Comparison of ENCODE assay signal across 15 cellular contexts in genomic region chr5:132059696-132060500, GRCh38. TPM values are rescaled to one million over a fixed set of nuclear protein-coding genes. Genes with fewer than 3 reads are reported as not detected.
DNase-seq lines count a peak whose midpoint lies in the region; ATAC-seq and TF ChIP-seq lines count a peak whose summit lies in the region.
"Had no signal": no experiment of that assay in that cellular context is flagged by ENCODE, and none has a peak within 500 bp of the region (broad histone marks: within the 10 kb centered on the region; RNA-seq: fewer than 3 reads in every experiment).

No MANE protein-coding gene starts in this region.

- H3K27me3 Mint-ChIP-seq in endodermal cell (ENCODE audit: insufficient read depth) = no peaks in the 10 kb centered on the region

- H3K27ac ChIP-seq in RWPE2 (ENCODE audit: poor library complexity, severe bottlenecking) = no peak overlapping the region
- no peak overlapping the region for H3K27ac ChIP-seq in endodermal cell (ENCODE audit: low read depth, low read length)
- H3K27ac ChIP-seq in suprapubic skin = no peak overlapping the region
- H3K27ac ChIP-seq: neural progenitor cell, skin epidermis had no signal

- DNase-seq in activated gamma-delta T cell treated with Interleukin-2 at 50 U/mL for 16 hours = peak; percentile 3
- no peak for DNase-seq in activated gamma-delta T cell (lab: John Stamatoyannopoulos, UW)
- DNase-seq in RWPE2 (ENCODE audit: low spot score) = peak; percentile 56
- DNase-seq in endodermal cell = peak; percentile 35
- peak; percentile 40 to 63 for DNase-seq in suprapubic skin (ENCODE audit: low spot score in 2 of 2)
- no peak for DNase-seq in GM10266 (ENCODE audit: extremely low spot score)
- DNase-seq: amniotic stem cell, KBM-7, NCI-H446, OCI-M1 had no signal

- H3K36me3 ChIP-seq in RWPE2 (ENCODE audit: low read depth) (no peaks in the 10 kb centered on the region), endodermal cell (ENCODE audit: control insufficient read depth, insufficient read depth, low read length) (no peaks in the 10 kb centered on the region), suprapubic skin (no peaks in the 10 kb centered on the region)
- H3K36me3 ChIP-seq: neural progenitor cell had no signal

- H3K4me1 ChIP-seq in RWPE2 (ENCODE audit: insufficient read depth, poor library complexity, severe bottlenecking) = no peaks in the 10 kb centered on the region
- H3K4me1 ChIP-seq in endodermal cell (ENCODE audit: control insufficient read depth, insufficient read depth, low read length) = no peaks in the 10 kb centered on the region
- no peaks in the 10 kb centered on the region for H3K4me1 ChIP-seq in suprapubic skin
- H3K4me1 ChIP-seq: neural progenitor cell had no signal

- no peak for TF ChIP-seq POLR2A in suprapubic skin (IDR thresholded peaks at IDR 0.05)

- H3K27me3 ChIP-seq in RWPE2 (ENCODE audit: insufficient read depth, poor library complexity, severe bottlenecking) = no peaks in the 10 kb centered on the region
- no peaks in the 10 kb centered on the region for H3K27me3 ChIP-seq in endodermal cell (ENCODE audit: control insufficient read depth, insufficient read depth, low read length, poor library complexity, severe bottlenecking)
- H3K27me3 ChIP-seq in suprapubic skin = no peaks in the 10 kb centered on the region
- H3K27me3 ChIP-seq: neural progenitor cell had no signal

- H3K36me3 Mint-ChIP-seq in endodermal cell (ENCODE audit: low read depth) = no peaks in the 10 kb centered on the region
- H3K36me3 Mint-ChIP-seq: neural progenitor cell had no signal

- no peak overlapping the region for H3K27ac Mint-ChIP-seq in endodermal cell
- H3K27ac Mint-ChIP-seq: neural progenitor cell had no signal

- no peaks in the 10 kb centered on the region for H3K9me3 Mint-ChIP-seq in endodermal cell
- H3K9me3 Mint-ChIP-seq: neural progenitor cell had no signal

- ATAC-seq in RWPE2 (ENCODE audit: low read depth) (no peak), HG03442 (IDR thresholded peaks at IDR 0.05; ENCODE audit: unreplicated experiment) (no peak), GM18498 (IDR thresholded peaks at IDR 0.05; ENCODE audit: unreplicated experiment) (no peak)

- H3K9ac ChIP-seq in endodermal cell (ENCODE audit: extremely low read depth, low read length, poor library complexity, severe bottlenecking) = no peak overlapping the region
- H3K9ac ChIP-seq: neural progenitor cell had no signal

- H3K4me3 Mint-ChIP-seq in endodermal cell = no peak overlapping the region

- TF ChIP-seq CTCF in RWPE2 (IDR thresholded peaks at IDR 0.05; ENCODE audit: poor library complexity, severe bottlenecking) = no peak
- TF ChIP-seq CTCF in endodermal cell (conservative IDR thresholded peaks at IDR 0.05) = no peak
- TF ChIP-seq CTCF in suprapubic skin (IDR thresholded peaks at IDR 0.05) = no peak
- TF ChIP-seq CTCF in GM10266 (IDR thresholded peaks at IDR 0.05; ENCODE audit: control insufficient read depth, insufficient read depth, low read depth, missing control alignments) = no peak

- H3K4me3 ChIP-seq in RWPE2 (ENCODE audit: severe bottlenecking) = no peak overlapping the region
- H3K4me3 ChIP-seq in endodermal cell (ENCODE audit: low read length) = no peak overlapping the region
- H3K4me3 ChIP-seq in suprapubic skin = no peak overlapping the region
- H3K4me3 ChIP-seq: neural progenitor cell, skin epidermis had no signal

- H3K4me1 Mint-ChIP-seq in endodermal cell = no peaks in the 10 kb centered on the region
- H3K4me1 Mint-ChIP-seq: neural progenitor cell had no signal

- H3K9me3 ChIP-seq in RWPE2 (ENCODE audit: severe bottlenecking) (no peaks in the 10 kb centered on the region), endodermal cell (ENCODE audit: control insufficient read depth, low read length) (no peaks in the 10 kb centered on the region), suprapubic skin (no peaks in the 10 kb centered on the region)

- WGBS in endodermal cell (ENCODE audit: insufficient coverage in 1 of 2, insufficient read length in 1 of 2), 2 experiments = 87 to 91% methylated on average over 9 to 13 of the region's 13 CpGs
- 91% methylated on average over 12 of the region's 13 CpGs for WGBS in suprapubic skin

- no peak for TF ChIP-seq EP300 in suprapubic skin (IDR thresholded peaks at IDR 0.05)

RNA-seq across cellular contexts. Expression of gene IL3, which starts 0.6 kb away (rescaled TPM):
- total RNA-seq in endodermal cell = not detected
- not detected for polyA plus RNA-seq in endodermal cell (2013, experiment 1 of 2)
- not detected for polyA plus RNA-seq in endodermal cell (2013, experiment 2 of 2)
- total RNA-seq in suprapubic skin = not detected
- total RNA-seq: subcutaneous adipose tissue had no signal

RNA-seq across cellular contexts. Expression of gene CSF2, which starts 13.7 kb away (rescaled TPM):
- total RNA-seq in endodermal cell = not detected
- polyA plus RNA-seq in endodermal cell (2013, experiment 1 of 2) = not detected
- not detected for polyA plus RNA-seq in endodermal cell (2013, experiment 2 of 2)
- total RNA-seq in suprapubic skin = not detected
- total RNA-seq: subcutaneous adipose tissue had no signal

RNA-seq across cellular contexts. Expression of gene ACSL6, which starts 48.4 kb away (rescaled TPM):
- total RNA-seq in endodermal cell = under 1 TPM; 0.04 to 0.73 TPM
- polyA plus RNA-seq in endodermal cell (2013, experiment 1 of 2) = 1.4 TPM
- polyA plus RNA-seq in endodermal cell (2013, experiment 2 of 2) = 0.29 TPM
- total RNA-seq in suprapubic skin = under 1 TPM in 3 of 4 donors, not detected in 1; 0.21 to 0.89 (median 0.23) TPM

Comparison
In these comparisons a context has a peak if more than half of its experiments do, and no peak if none do; other contexts are left out.
1. DNase-seq: peak in activated gamma-delta T cell treated with Interleukin-2 at 50 U/mL for 16 hours (single experiment), RWPE2 (single experiment), endodermal cell (single experiment) and suprapubic skin (2 of 2); none in activated gamma-delta T cell (single experiment) and GM10266 (single experiment).